In the genomic region with DNA sequence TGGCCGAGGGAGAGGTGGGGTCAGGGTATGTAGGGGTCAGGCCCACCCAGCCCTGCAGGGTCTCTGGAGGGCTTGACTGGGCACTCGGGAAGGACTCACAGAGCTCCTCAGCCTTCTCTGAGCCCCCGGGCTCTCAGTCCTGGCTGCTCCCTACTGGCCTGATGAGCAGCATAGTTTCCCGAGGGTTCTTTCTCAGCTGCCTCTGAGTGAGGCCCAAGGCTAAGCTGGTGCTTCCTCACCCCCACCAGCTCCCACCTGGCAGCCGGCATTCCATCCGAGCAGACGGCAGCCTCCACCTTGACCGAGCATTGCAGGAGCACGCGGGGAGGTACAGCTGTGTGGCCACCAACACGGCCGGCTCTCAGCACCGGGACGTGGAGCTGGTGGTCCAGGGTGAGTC, we compare ENCODE assay signal across 21 cellular contexts. TPM values are rescaled to one million over a fixed set of nuclear protein-coding genes. Genes with fewer than 3 reads are reported as not detected.
DNase-seq lines count a peak whose midpoint lies in the region; ATAC-seq and TF ChIP-seq lines count a peak whose summit lies in the region.
"Had no signal": no experiment of that assay in that cellular context is flagged by ENCODE, and none has a peak within 500 bp of the region (broad histone marks: within the 10 kb centered on the region; RNA-seq: fewer than 3 reads in every experiment).

No MANE protein-coding gene starts in this region.

- no peak for TF ChIP-seq CTCF in natural killer cell (IDR thresholded peaks at IDR 0.05)
- no peak for TF ChIP-seq CTCF in WTC11 (IDR thresholded peaks at IDR 0.05)

- no peaks in the 10 kb centered on the region for H3K36me3 ChIP-seq in neuronal stem cell (replicated peaks in 1 of 2; ENCODE audit: control insufficient read depth in 2 of 2, insufficient read depth in 2 of 2, low read length in 2 of 2)
- H3K36me3 ChIP-seq: BLaER1, HAP-1, SJCRH30 had no signal

- peak overlapping the region; percentile 65 for H3K18ac ChIP-seq in neuronal stem cell (ENCODE audit: low read length)

- H3K9me3 Mint-ChIP-seq in natural killer cell treated with Interleukin-12 subunit alpha and Interleukin-12 subunit beta and Interleukin-15 and Interleukin-18, amount 100 ng/mL, for 72 hours = no peaks in the 10 kb centered on the region
- H3K9me3 Mint-ChIP-seq in natural killer cell = no peaks in the 10 kb centered on the region
- H3K9me3 Mint-ChIP-seq in WTC11 = no peaks in the 10 kb centered on the region
- no peaks in the 10 kb centered on the region for H3K9me3 Mint-ChIP-seq in activated naive CD4-positive, alpha-beta T cell treated with anti-CD3 and anti-CD28 coated beads, Interleukin-2, amount 50 U/mL, for 72 hours
- no peaks in the 10 kb centered on the region for H3K9me3 Mint-ChIP-seq in activated CD8-positive, alpha-beta memory T cell treated with anti-CD3 and anti-CD28 coated beads, Interleukin-2, amount 10 ng/mL, durations not matched to agents 7 days and 5 days (ENCODE audit: low read depth)
- H3K9me3 Mint-ChIP-seq: HFFc6 had no signal

- H2BK5ac ChIP-seq in neuronal stem cell (ENCODE audit: low read length) = no peak overlapping the region

- H3K4ac ChIP-seq in neuronal stem cell (ENCODE audit: low read length) = peak overlapping the region; percentile 66

- H3K4me1 ChIP-seq in neuronal stem cell (ENCODE audit: control insufficient read depth in 2 of 2, insufficient read depth in 1 of 2, low read depth in 1 of 2, low read length in 2 of 2) = peaks cover 0 to 13% of the 10 kb centered on the region in 2 donors
- H3K4me1 ChIP-seq: HAP-1 had no signal

- peak overlapping the region; percentile 71 for H2BK15ac ChIP-seq in neuronal stem cell (ENCODE audit: low read length)

- CTCF ChIA-PET in WTC11 (lab: Charles Lee) = interaction anchor here (0.6 to 2.3 kb wide), 9 partner anchors 15 to 96 kb away, joined by 3 to 8 read pairs (median 5); no protein-coding TSS in a partner anchor
- CTCF ChIA-PET in activated CD8-positive, alpha-beta memory T cell treated with anti-CD3 and anti-CD28 coated beads, Interleukin-2, amount 10 ng/mL, durations not matched to agents 7 days and 5 days (lab: Charles Lee) = no interaction called here

- H3K27ac ChIP-seq in neuronal stem cell (replicated peaks; ENCODE audit: low read length) = no peak overlapping the region
- H3K27ac ChIP-seq: BLaER1, SJCRH30 had no signal

- intact Hi-C loops in natural killer cell (cut with micrococcal nuclease) = no loop called here

- H3K4me1 Mint-ChIP-seq in natural killer cell treated with Interleukin-12 subunit alpha and Interleukin-12 subunit beta and Interleukin-15 and Interleukin-18, amount 100 ng/mL, for 72 hours (ENCODE audit: low read depth in 2 of 2) = no peaks in the 10 kb centered on the region
- H3K4me1 Mint-ChIP-seq in natural killer cell (no peaks in the 10 kb centered on the region), WTC11 (peaks cover 9% of the 10 kb centered on the region; the same call in 1 of the 2 replicates)
- no peaks in the 10 kb centered on the region for H3K4me1 Mint-ChIP-seq in activated CD8-positive, alpha-beta memory T cell treated with anti-CD3 and anti-CD28 coated beads, Interleukin-2, amount 10 ng/mL, durations not matched to agents 7 days and 5 days
- H3K4me1 Mint-ChIP-seq: CD4-positive, CD25-positive, alpha-beta regulatory T cell had no signal

- H3K79me1 ChIP-seq in neuronal stem cell (ENCODE audit: low read depth, low read length) = no peaks in the 10 kb centered on the region

- no peak overlapping the region for H2AFZ ChIP-seq in neuronal stem cell (ENCODE audit: low read length)

- no peak overlapping the region for H3K4me3 Mint-ChIP-seq in natural killer cell treated with Interleukin-12 subunit alpha and Interleukin-12 subunit beta and Interleukin-15 and Interleukin-18, amount 100 ng/mL, for 72 hours
- H3K4me3 Mint-ChIP-seq in natural killer cell (no peak overlapping the region), WTC11 (no peak overlapping the region)
- no peak overlapping the region for H3K4me3 Mint-ChIP-seq in activated CD8-positive, alpha-beta memory T cell treated with anti-CD3 and anti-CD28 coated beads, Interleukin-2, amount 10 ng/mL, durations not matched to agents 7 days and 5 days
- H3K4me3 Mint-ChIP-seq: CD4-positive, CD25-positive, alpha-beta regulatory T cell; HFFc6 had no signal

- no peak overlapping the region for H4K91ac ChIP-seq in neuronal stem cell (ENCODE audit: low read depth, low read length, poor library complexity)

- WGBS in neuronal stem cell (ENCODE audit: extremely low coverage in 2 of 2, insufficient read length in 2 of 2, insufficient replicate concordance in 1 of 2), 2 donors = no CpG with 5 or more reads among the region's 14 CpGs

- no peak overlapping the region for H3K9ac ChIP-seq in neuronal stem cell (ENCODE audit: low read depth, low read length, poor library complexity)
- H3K9ac ChIP-seq: BLaER1 had no signal

- peaks cover 0 to 78% (median 0%) of the 10 kb centered on the region in 3 experiments for H3K27me3 ChIP-seq in neuronal stem cell (ENCODE audit: control insufficient read depth in 3 of 3, insufficient read depth in 3 of 3, low read depth in 1 of 3, low read length in 3 of 3)
- H3K27me3 ChIP-seq: BLaER1, SJCRH30 had no signal

- H3K14ac ChIP-seq in neuronal stem cell (ENCODE audit: low read length) = no peak overlapping the region

- H2BK12ac ChIP-seq in neuronal stem cell (ENCODE audit: low read length) = no peak overlapping the region

- H3K4me3 ChIP-seq in neuronal stem cell (ENCODE audit: low read length in 2 of 2) = no peak overlapping the region
- H3K4me3 ChIP-seq: BLaER1, HAP-1, SJCRH30 had no signal

- H3K9me3 ChIP-seq in neuronal stem cell (replicated peaks in 1 of 2; ENCODE audit: control insufficient read depth in 2 of 2, insufficient read depth in 1 of 2, low read depth in 1 of 2, low read length in 2 of 2) = no peaks in the 10 kb centered on the region
- H3K9me3 ChIP-seq: BLaER1, HAP-1, SJCRH30 had no signal

- no peak for DNase-seq in natural killer cell treated with Interleukin-12 subunit alpha and Interleukin-12 subunit beta and Interleukin-15 and Interleukin-18, amount 100 ng/mL, for 72 hours (ENCODE audit: low spot score)
- DNase-seq in natural killer cell = no peak
- no peak for DNase-seq in WTC11 (ENCODE audit: low spot score)
- DNase-seq in neuronal stem cell (ENCODE audit: low spot score) = no peak
- no peak for DNase-seq in activated naive CD4-positive, alpha-beta T cell treated with anti-CD3 and anti-CD28 coated beads, Interleukin-2, amount 50 U/mL, for 72 hours (ENCODE audit: low spot score in 2 of 2)
- no peak for DNase-seq in activated CD8-positive, alpha-beta memory T cell treated with anti-CD3 and anti-CD28 coated beads, Interleukin-2, amount 10 ng/mL, durations not matched to agents 7 days and 5 days
- DNase-seq: CD4-positive, CD25-positive, alpha-beta regulatory T cell; DMS153; DND-41; HFFc6; KG1; NCI-H1048; NCI-H1417; NCI-H1694; NCI-H2029 treated with DMSO at 0.1 percent for 48 hours; NCI-H510A had no signal

- H2BK120ac ChIP-seq in neuronal stem cell (ENCODE audit: low read depth, low read length) = no peak overlapping the region

- H2AK5ac ChIP-seq in neuronal stem cell (ENCODE audit: low read depth, low read length) = no peak overlapping the region

- H3K27ac Mint-ChIP-seq in natural killer cell treated with Interleukin-12 subunit alpha and Interleukin-12 subunit beta and Interleukin-15 and Interleukin-18, amount 100 ng/mL, for 72 hours = no peak overlapping the region
- no peak overlapping the region for H3K27ac Mint-ChIP-seq in natural killer cell
- H3K27ac Mint-ChIP-seq in WTC11 = no peak overlapping the region; the same call in 1 of the 2 replicates
- H3K27ac Mint-ChIP-seq in activated naive CD4-positive, alpha-beta T cell treated with anti-CD3 and anti-CD28 coated beads, Interleukin-2, amount 50 U/mL, for 72 hours = no peak overlapping the region
- no peak overlapping the region for H3K27ac Mint-ChIP-seq in activated CD8-positive, alpha-beta memory T cell treated with anti-CD3 and anti-CD28 coated beads, Interleukin-2, amount 10 ng/mL, durations not matched to agents 7 days and 5 days
- H3K27ac Mint-ChIP-seq: HFFc6 had no signal

- H3K4me2 ChIP-seq in neuronal stem cell (ENCODE audit: insufficient read depth, low read length, poor library complexity, severe bottlenecking) = no peak overlapping the region

- POLR2A ChIA-PET in WTC11 (lab: Charles Lee) = interaction anchor here (0.6 kb wide), 2 partner anchors 31 to 317 kb away, joined by 3 to 4 read pairs; no protein-coding TSS in a partner anchor

- ATAC-seq in natural killer cell treated with Interleukin-12 subunit alpha and Interleukin-12 subunit beta and Interleukin-15 and Interleukin-18, amount 100 ng/mL, for 72 hours = peak; percentile 3 to 40
- ATAC-seq in natural killer cell (no peak), WTC11 (peak; percentile 25; the same call in 1 of the 2 replicates), GM21825 (IDR thresholded peaks at IDR 0.05; ENCODE audit: unreplicated experiment) (no peak)
- ATAC-seq in activated naive CD4-positive, alpha-beta T cell treated with anti-CD3 and anti-CD28 coated beads, Interleukin-2, amount 50 U/mL, for 72 hours = no peak
- ATAC-seq in activated CD8-positive, alpha-beta memory T cell treated with anti-CD3 and anti-CD28 coated beads, Interleukin-2, amount 10 ng/mL, durations not matched to agents 7 days and 5 days = no peak
- ATAC-seq: SK-N-SH treated with all-trans-retinoic acid at 6 μM for 48 hours had no signal

- H4K8ac ChIP-seq in neuronal stem cell (ENCODE audit: low read depth, low read length) = no peak overlapping the region

- no peaks in the 10 kb centered on the region for H3K36me3 Mint-ChIP-seq in natural killer cell treated with Interleukin-12 subunit alpha and Interleukin-12 subunit beta and Interleukin-15 and Interleukin-18, amount 100 ng/mL, for 72 hours
- no peaks in the 10 kb centered on the region for H3K36me3 Mint-ChIP-seq in natural killer cell
- H3K36me3 Mint-ChIP-seq in WTC11 = no peaks in the 10 kb centered on the region; the same call in 1 of the 2 replicates
- H3K36me3 Mint-ChIP-seq in activated naive CD4-positive, alpha-beta T cell treated with anti-CD3 and anti-CD28 coated beads, Interleukin-2, amount 50 U/mL, for 72 hours = no peaks in the 10 kb centered on the region
- H3K36me3 Mint-ChIP-seq in activated CD8-positive, alpha-beta memory T cell treated with anti-CD3 and anti-CD28 coated beads, Interleukin-2, amount 10 ng/mL, durations not matched to agents 7 days and 5 days = no peaks in the 10 kb centered on the region
- H3K36me3 Mint-ChIP-seq: CD4-positive, CD25-positive, alpha-beta regulatory T cell had no signal

- H3K23ac ChIP-seq in neuronal stem cell (ENCODE audit: low read depth, low read length, poor library complexity) = peak overlapping the region; percentile 78

- H3K27me3 Mint-ChIP-seq in natural killer cell treated with Interleukin-12 subunit alpha and Interleukin-12 subunit beta and Interleukin-15 and Interleukin-18, amount 100 ng/mL, for 72 hours = peaks cover 33 to 47% of the 10 kb centered on the region in 2 donors
- H3K27me3 Mint-ChIP-seq in natural killer cell (ENCODE audit: low read depth in 2 of 2) = peaks cover 26 to 39% of the 10 kb centered on the region in 2 donors
- H3K27me3 Mint-ChIP-seq in WTC11 (ENCODE audit: low read depth) = no peaks in the 10 kb centered on the region; the same call in 1 of the 2 replicates
- H3K27me3 Mint-ChIP-seq in activated CD8-positive, alpha-beta memory T cell treated with anti-CD3 and anti-CD28 coated beads, Interleukin-2, amount 10 ng/mL, durations not matched to agents 7 days and 5 days = peaks cover 15% of the 10 kb centered on the region
- H3K27me3 Mint-ChIP-seq: CD4-positive, CD25-positive, alpha-beta regulatory T cell had no signal

RNA-seq across cellular contexts. Expression of a gene that starts 56.0 kb away (rescaled TPM):
- not detected for total RNA-seq in natural killer cell treated with Interleukin-12 subunit alpha and Interleukin-12 subunit beta and Interleukin-15 and Interleukin-18, amount 100 ng/mL, for 72 hours
- total RNA-seq in natural killer cell (not detected), WTC11 (2021) (5.6 to 12.4 TPM (median 10.8 TPM) in 3 replicates)
- 0.42 TPM for polyA plus RNA-seq in neuronal stem cell (2013, experiment 1 of 2)
- polyA plus RNA-seq in neuronal stem cell (2013, experiment 2 of 2) = 0.24 TPM
- not detected for total RNA-seq in activated naive CD4-positive, alpha-beta T cell treated with anti-CD3 and anti-CD28 coated beads, Interleukin-2, amount 50 U/mL, for 72 hours
- total RNA-seq in activated CD8-positive, alpha-beta memory T cell treated with anti-CD3 and anti-CD28 coated beads, Interleukin-2, amount 10 ng/mL, durations not matched to agents 7 days and 5 days = not detected
- total RNA-seq: CD4-positive, CD25-positive, alpha-beta regulatory T cell had no signal
- polyA plus RNA-seq: CD4-positive, CD25-positive, alpha-beta regulatory T cell had no signal

Comparison
In these comparisons a context has a peak if more than half of its experiments do, and no peak if none do; other contexts are left out.
1. ATAC-seq: peak in natural killer cell treated with Interleukin-12 subunit alpha and Interleukin-12 subunit beta and Interleukin-15 and Interleukin-18, amount 100 ng/mL, for 72 hours (2 of 2) and WTC11 (single experiment); none in natural killer cell (0 of 3), GM21825 (single experiment), activated naive CD4-positive, alpha-beta T cell treated with anti-CD3 and anti-CD28 coated beads, Interleukin-2, amount 50 U/mL, for 72 hours (0 of 2) and activated CD8-positive, alpha-beta memory T cell treated with anti-CD3 and anti-CD28 coated beads, Interleukin-2, amount 10 ng/mL, durations not matched to agents 7 days and 5 days (single experiment).